Comparison of ENCODE assay signal across 24 cellular contexts in the genomic region with DNA sequence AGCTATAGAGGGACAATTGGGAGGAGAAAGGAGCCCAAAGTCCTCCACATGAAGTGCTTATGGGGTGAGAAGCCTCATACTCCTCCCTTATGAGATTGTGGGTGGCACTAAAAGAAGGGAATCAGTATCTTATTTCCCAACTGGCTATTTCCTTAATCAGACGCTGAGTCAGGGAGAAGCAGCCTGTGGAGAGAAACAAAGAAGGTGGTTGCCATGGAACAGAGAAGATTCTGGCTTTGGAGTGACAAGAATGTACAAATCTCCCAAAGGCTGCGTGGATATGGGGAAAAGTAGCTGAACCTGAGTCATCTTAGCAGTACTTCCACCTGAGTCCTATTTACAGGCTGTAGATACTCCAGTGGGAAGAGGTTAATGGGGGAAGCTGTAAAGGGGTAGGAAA.
DNase-seq lines count a peak whose midpoint lies in the region; ATAC-seq and TF ChIP-seq lines count a peak whose summit lies in the region.
"Had no signal": no experiment of that assay in that cellular context is flagged by ENCODE, and none has a peak within 500 bp of the region (broad histone marks: within the 10 kb centered on the region; RNA-seq: fewer than 3 reads in every experiment).

No MANE protein-coding gene starts in this region.

- H2AFZ ChIP-seq in neural progenitor cell (replicated peaks) = peak overlapping the region; percentile 89

- H3K36me3 ChIP-seq in endodermal cell (ENCODE audit: control insufficient read depth, insufficient read depth, low read length) = no peaks in the 10 kb centered on the region
- H3K36me3 ChIP-seq in neural progenitor cell = no peaks in the 10 kb centered on the region
- H3K36me3 ChIP-seq: neutrophil, right lobe of liver, uterus had no signal

- no peak overlapping the region for H3K4me2 ChIP-seq in neural progenitor cell

- H3K27ac ChIP-seq in C4-2B (peak overlapping the region; percentile 9; the same call in 1 of the 2 replicates), endodermal cell (ENCODE audit: low read depth, low read length) (no peak overlapping the region), neural progenitor cell (no peak overlapping the region)
- H3K27ac ChIP-seq: dorsolateral prefrontal cortex, neutrophil, right lobe of liver, uterus had no signal

- H3K27me3 Mint-ChIP-seq in endodermal cell (ENCODE audit: insufficient read depth) = no peaks in the 10 kb centered on the region
- H3K27me3 Mint-ChIP-seq in neural progenitor cell (ENCODE audit: insufficient read depth, low read depth) = peaks cover 2% of the 10 kb centered on the region
- H3K27me3 Mint-ChIP-seq in mesothelial cell of epicardium (ENCODE audit: low read depth) = peaks cover 8% of the 10 kb centered on the region

- H3K27ac Mint-ChIP-seq in endodermal cell (peak overlapping the region; percentile 12), neural progenitor cell (no peak overlapping the region), mesothelial cell of epicardium (no peak overlapping the region)
- H3K27ac Mint-ChIP-seq: activated CD4-positive, alpha-beta T cell treated with anti-CD3 and anti-CD28 coated beads, Interleukin-2, amount 10 ng/mL, durations not matched to agents 7 days and 5 days; brain had no signal

- no peak for ATAC-seq in HG03175 (IDR thresholded peaks at IDR 0.05; ENCODE audit: unreplicated experiment)
- ATAC-seq in GM18502 (IDR thresholded peaks at IDR 0.05; ENCODE audit: poor library complexity, unreplicated experiment) = no peak
- ATAC-seq: esophagus mucosa, Panc1, right lobe of liver had no signal

- no peaks in the 10 kb centered on the region for H3K4me1 ChIP-seq in endodermal cell (ENCODE audit: control insufficient read depth, insufficient read depth, low read length)
- peaks cover 11% of the 10 kb centered on the region for H3K4me1 ChIP-seq in neural progenitor cell
- H3K4me1 ChIP-seq: right lobe of liver, uterus had no signal

- TF ChIP-seq CTCF in C4-2B (conservative IDR thresholded peaks at IDR 0.05) (no peak), endodermal cell (conservative IDR thresholded peaks at IDR 0.05) (no peak), neural progenitor cell (IDR thresholded peaks at IDR 0.05) (no peak), mesothelial cell of epicardium (IDR thresholded peaks at IDR 0.05; ENCODE audit: unreplicated experiment) (no peak)

- WGBS in endodermal cell (ENCODE audit: insufficient coverage in 1 of 2, insufficient read length in 1 of 2), 2 experiments = 49 to 90% methylated on average over 2 of the region's 2 CpGs

- H3K9me3 Mint-ChIP-seq in endodermal cell (no peaks in the 10 kb centered on the region), neural progenitor cell (no peaks in the 10 kb centered on the region), mesothelial cell of epicardium (no peaks in the 10 kb centered on the region)
- H3K9me3 Mint-ChIP-seq: activated CD4-positive, alpha-beta T cell treated with anti-CD3 and anti-CD28 coated beads, Interleukin-2, amount 10 ng/mL, durations not matched to agents 7 days and 5 days; brain had no signal

- H3K9ac ChIP-seq in endodermal cell (ENCODE audit: extremely low read depth, low read length, poor library complexity, severe bottlenecking) (no peak overlapping the region), neural progenitor cell (no peak overlapping the region)

- H3F3A ChIP-seq in neural progenitor cell (ENCODE audit: low read depth) = peaks cover 3% of the 10 kb centered on the region

- H3K27me3 ChIP-seq in endodermal cell (ENCODE audit: control insufficient read depth, insufficient read depth, low read length, poor library complexity, severe bottlenecking) (no peaks in the 10 kb centered on the region), neural progenitor cell (no peaks in the 10 kb centered on the region)
- H3K27me3 ChIP-seq: right lobe of liver, uterus had no signal

- no peaks in the 10 kb centered on the region for H4K20me1 ChIP-seq in neural progenitor cell (ENCODE audit: low read depth)

- H3K9me3 ChIP-seq in endodermal cell (ENCODE audit: control insufficient read depth, low read length) (no peaks in the 10 kb centered on the region), neural progenitor cell (ENCODE audit: low read depth) (no peaks in the 10 kb centered on the region)
- H3K9me3 ChIP-seq: HAP-1, neutrophil, right lobe of liver, uterus had no signal

- H3K4me3 Mint-ChIP-seq in endodermal cell (no peak overlapping the region), neural progenitor cell (no peak overlapping the region), mesothelial cell of epicardium (no peak overlapping the region)
- H3K4me3 Mint-ChIP-seq: activated CD4-positive, alpha-beta T cell treated with anti-CD3 and anti-CD28 coated beads, Interleukin-2, amount 10 ng/mL, durations not matched to agents 7 days and 5 days; brain had no signal

- no peaks in the 10 kb centered on the region for H3K36me3 Mint-ChIP-seq in endodermal cell (ENCODE audit: low read depth)
- no peaks in the 10 kb centered on the region for H3K36me3 Mint-ChIP-seq in neural progenitor cell
- H3K36me3 Mint-ChIP-seq in mesothelial cell of epicardium = no peaks in the 10 kb centered on the region
- H3K36me3 Mint-ChIP-seq: brain had no signal

- H3K4me1 Mint-ChIP-seq in endodermal cell = peaks cover 10% of the 10 kb centered on the region
- peaks cover 21% of the 10 kb centered on the region for H3K4me1 Mint-ChIP-seq in neural progenitor cell
- peaks cover 10% of the 10 kb centered on the region for H3K4me1 Mint-ChIP-seq in mesothelial cell of epicardium

- H3K4me3 ChIP-seq in endodermal cell (ENCODE audit: low read length) = no peak overlapping the region
- H3K4me3 ChIP-seq in neural progenitor cell = no peak overlapping the region
- H3K4me3 ChIP-seq: dorsolateral prefrontal cortex, HAP-1, right lobe of liver, uterus had no signal

- no peaks in the 10 kb centered on the region for H3K79me2 ChIP-seq in neural progenitor cell (ENCODE audit: low read depth)

- DNase-seq in NCI-H226 (peak; percentile 69), endodermal cell (no peak), neural progenitor cell (ENCODE audit: low spot score) (no peak), mesothelial cell of epicardium (ENCODE audit: low spot score in 2 of 2, unreplicated experiment in 2 of 2) (no peak), RKO (ENCODE audit: low spot score) (no peak)
- DNase-seq: activated CD4-positive, alpha-beta T cell treated with anti-CD3 and anti-CD28 coated beads, Interleukin-2, amount 10 ng/mL, durations not matched to agents 7 days and 5 days; activated naive CD4-positive, alpha-beta T cell treated with Interleukin-2 at 50 U/mL for 16 hours; AML-193; dorsolateral prefrontal cortex; GF-D8; kidney; midbrain; NCI-H1436; NCI-H2171 treated with DMSO at 0.1 percent for 48 hours; right lobe of liver; uterus had no signal
